10 cellular contexts compared by ENCODE assay signal in genomic region chr17:4604736-4605135, GRCh38. TPM values are rescaled to one million over a fixed set of nuclear protein-coding genes. Genes with fewer than 3 reads are reported as not detected.
"Had no signal": no experiment of that assay in that cellular context is flagged by ENCODE, and none has a peak within 500 bp of the region (broad histone marks: within the 10 kb centered on the region; RNA-seq: fewer than 3 reads in every experiment).

No MANE protein-coding gene starts in this region.

RNA-seq across cellular contexts. Expression of gene SMTNL2, which starts 20.4 kb away (rescaled TPM):
- total RNA-seq: left lobe of liver, lung microvascular endothelial cell had no signal
- polyA plus RNA-seq: aorta, SK-N-SH had no signal

RNA-seq across cellular contexts. Expression of gene ALOX15, which starts 36.7 kb away (rescaled TPM):
- total RNA-seq: aorta, body of pancreas, lung microvascular endothelial cell, mesenteric fat pad, thoracic aorta had no signal
- polyA plus RNA-seq: aorta, SK-N-SH had no signal

RNA-seq across cellular contexts. Expression of gene GGT6, which starts 44.4 kb away (rescaled TPM):
- total RNA-seq: aorta, cardiac septum, cerebellum, lung microvascular endothelial cell, mesenteric fat pad, subcutaneous adipose tissue, thoracic aorta had no signal
- polyA plus RNA-seq: SK-N-SH had no signal
